In genomic region chr2:237012021-237012420, GRCh38 we compare ENCODE assay signal across 28 cellular contexts.
DNase-seq lines count a peak whose midpoint lies in the region; ATAC-seq, FAIRE-seq and TF ChIP-seq lines count a peak whose summit lies in the region.
"Had no signal": no experiment of that assay in that cellular context is flagged by ENCODE, and none has a peak within 500 bp of the region (broad histone marks: within the 10 kb centered on the region; RNA-seq: fewer than 3 reads in every experiment).

No MANE protein-coding gene starts in this region.

- H3K4me3 ChIP-seq in ectodermal cell (ENCODE audit: insufficient read depth, low read depth, low read length) = no peak overlapping the region
- H3K4me3 ChIP-seq in mesendoderm (ENCODE audit: low read length) = no peak overlapping the region
- no peak overlapping the region for H3K4me3 ChIP-seq in pancreas
- H3K4me3 ChIP-seq: BLaER1, HAP-1, MG63, SJCRH30 had no signal

- no peak overlapping the region for H3K56ac ChIP-seq in mesendoderm (ENCODE audit: low read length)

- no peak overlapping the region for H3K4ac ChIP-seq in mesendoderm (ENCODE audit: low read depth, low read length)

- FAIRE-seq in pancreas (lab: Jason Lieb, UNC) = no peak
- FAIRE-seq: A204.1, G401.6 had no signal

- H3K27me3 ChIP-seq in ectodermal cell (ENCODE audit: control insufficient read depth, insufficient read depth, low read length, poor library complexity, severe bottlenecking) (no peaks in the 10 kb centered on the region), mesendoderm (ENCODE audit: insufficient read depth, low read length, poor library complexity) (no peaks in the 10 kb centered on the region), pancreas (no peaks in the 10 kb centered on the region)
- H3K27me3 ChIP-seq: BLaER1, MG63, SJCRH30 had no signal

- no peak overlapping the region for H3K9ac ChIP-seq in mesendoderm (ENCODE audit: low read length)
- H3K9ac ChIP-seq: BLaER1 had no signal

- H4K8ac ChIP-seq in mesendoderm (ENCODE audit: low read depth, low read length) = no peak overlapping the region

- no peaks in the 10 kb centered on the region for H3K36me3 Mint-ChIP-seq in activated CD4-positive, alpha-beta T cell treated with anti-CD3 and anti-CD28 coated beads, Interleukin-2, amount 10 ng/mL, durations not matched to agents 24 days and 14 days (ENCODE audit: low read depth)
- H3K36me3 Mint-ChIP-seq: CD4-positive, CD25-positive, alpha-beta regulatory T cell had no signal

- no peak overlapping the region for H2BK15ac ChIP-seq in mesendoderm (replicated peaks; ENCODE audit: low read depth)

- no peaks in the 10 kb centered on the region for H3K79me1 ChIP-seq in mesendoderm (ENCODE audit: low read length)

- ATAC-seq in pancreas (peak; percentile 9 to 30 (median 27)), GM21390 (IDR thresholded peaks at IDR 0.05; ENCODE audit: unreplicated experiment) (no peak), GM21526 (IDR thresholded peaks at IDR 0.05; ENCODE audit: low FRiP score, unreplicated experiment) (no peak), HG02852 (IDR thresholded peaks at IDR 0.05; ENCODE audit: unreplicated experiment) (no peak)
- ATAC-seq: PC-3, SK-N-SH treated with all-trans-retinoic acid at 6 μM for 48 hours had no signal

- H3K27me3 Mint-ChIP-seq in activated CD4-positive, alpha-beta T cell treated with anti-CD3 and anti-CD28 coated beads, Interleukin-2, amount 10 ng/mL, durations not matched to agents 24 days and 14 days = peaks cover 5% of the 10 kb centered on the region

- no peak overlapping the region for H3K18ac ChIP-seq in mesendoderm (ENCODE audit: low read length)

- DNase-seq in ELF-1 (ENCODE audit: low read depth, low spot score) (peak; percentile 8), mesendoderm (no peak), pancreas (no peak)
- DNase-seq in activated CD4-positive, alpha-beta T cell treated with anti-CD3 and anti-CD28 coated beads, Interleukin-2, amount 10 ng/mL, durations not matched to agents 24 days and 14 days = no peak
- DNase-seq: CD4-positive, CD25-positive, alpha-beta regulatory T cell; DMS53; GOT3; HFFc6; KG1; MG63; NCI-H1105 treated with DMSO at 0.1 percent for 48 hours; NCI-H146; NCI-H1930; NCI-H2107; NCI-H446; NCI-H82; NK-92 treated with Interleukin-12 subunit alpha and Interleukin-12 subunit beta, amount 100 ng/mL, for 24 hours; PC-3; SJCRH30 had no signal

- H2AK5ac ChIP-seq in mesendoderm (ENCODE audit: low read length) = peak overlapping the region; percentile 33

- TF ChIP-seq CTCF in pancreas (IDR thresholded peaks at IDR 0.05) = no peak

- H3K27ac ChIP-seq in ectodermal cell (ENCODE audit: insufficient read depth, low read depth, low read length, poor library complexity, severe bottlenecking) (peak overlapping the region; percentile 65), mesendoderm (ENCODE audit: low read depth, low read length) (no peak overlapping the region), pancreas (no peak overlapping the region)
- H3K27ac ChIP-seq: BLaER1, SJCRH30 had no signal

- H3K79me2 ChIP-seq in mesendoderm (ENCODE audit: control insufficient read depth, insufficient read depth, low read length) = no peaks in the 10 kb centered on the region

- no peak overlapping the region for H3K4me2 ChIP-seq in mesendoderm (ENCODE audit: low read length)
- H3K4me2 ChIP-seq: BLaER1 had no signal

- H3K4me1 ChIP-seq in ectodermal cell (ENCODE audit: control insufficient read depth, insufficient read depth, low read length) (peaks cover 17% of the 10 kb centered on the region), mesendoderm (ENCODE audit: control insufficient read depth, low read depth, low read length) (peaks cover 5% of the 10 kb centered on the region), pancreas (peaks cover 6 to 17% (median 15%) of the 10 kb centered on the region in 3 donors)
- H3K4me1 ChIP-seq: BLaER1, HAP-1 had no signal

- H3K27ac Mint-ChIP-seq in activated CD4-positive, alpha-beta T cell treated with anti-CD3 and anti-CD28 coated beads, Interleukin-2, amount 10 ng/mL, durations not matched to agents 24 days and 14 days = no peak overlapping the region
- H3K27ac Mint-ChIP-seq: CD4-positive, CD25-positive, alpha-beta regulatory T cell; HFFc6 had no signal

- H3K36me3 ChIP-seq in ectodermal cell (ENCODE audit: control insufficient read depth, insufficient read depth, low read length) (no peaks in the 10 kb centered on the region), mesendoderm (ENCODE audit: control insufficient read depth, insufficient read depth, low read length) (no peaks in the 10 kb centered on the region), pancreas (no peaks in the 10 kb centered on the region)
- H3K36me3 ChIP-seq: BLaER1, HAP-1, MG63, SJCRH30 had no signal

- intact Hi-C loops in pancreas (cut with DNase I) = no loop called here
- intact Hi-C loops in activated CD4-positive, alpha-beta T cell treated with anti-CD3 and anti-CD28 coated beads, Interleukin-2, amount 10 ng/mL, durations not matched to agents 24 days and 14 days (cut with micrococcal nuclease) = no loop called here

- peak overlapping the region; percentile 85 for H3K23ac ChIP-seq in mesendoderm (ENCODE audit: low read length)

- H3K9me3 Mint-ChIP-seq in activated CD4-positive, alpha-beta T cell treated with anti-CD3 and anti-CD28 coated beads, Interleukin-2, amount 10 ng/mL, durations not matched to agents 24 days and 14 days = no peaks in the 10 kb centered on the region
- H3K9me3 Mint-ChIP-seq: CD4-positive, CD25-positive, alpha-beta regulatory T cell; HFFc6 had no signal

- H3K4me1 Mint-ChIP-seq in activated CD4-positive, alpha-beta T cell treated with anti-CD3 and anti-CD28 coated beads, Interleukin-2, amount 10 ng/mL, durations not matched to agents 24 days and 14 days = no peaks in the 10 kb centered on the region
- H3K4me1 Mint-ChIP-seq: CD4-positive, CD25-positive, alpha-beta regulatory T cell had no signal

- 57 to 75% methylated on average over 8 of the region's 8 CpGs for WGBS in ectodermal cell, 2 experiments
- WGBS in mesendoderm (ENCODE audit: extremely low coverage, insufficient coverage, low lambda C conversion rate) = no CpG with 5 or more reads among the region's 8 CpGs
- WGBS in pancreas, 2 donors = 33 to 39% methylated on average over 8 of the region's 8 CpGs

- H3K9me3 ChIP-seq in ectodermal cell (ENCODE audit: control insufficient read depth, low read length) (no peaks in the 10 kb centered on the region), pancreas (no peaks in the 10 kb centered on the region)
- H3K9me3 ChIP-seq: HAP-1, MG63 had no signal

- H2BK120ac ChIP-seq in mesendoderm (ENCODE audit: low read depth, low read length) = no peak overlapping the region

- H4K5ac ChIP-seq in mesendoderm (ENCODE audit: low read length) = no peak overlapping the region

- no peak overlapping the region for H3K4me3 Mint-ChIP-seq in activated CD4-positive, alpha-beta T cell treated with anti-CD3 and anti-CD28 coated beads, Interleukin-2, amount 10 ng/mL, durations not matched to agents 24 days and 14 days
- H3K4me3 Mint-ChIP-seq: CD4-positive, CD25-positive, alpha-beta regulatory T cell; HFFc6 had no signal

- H2BK5ac ChIP-seq in mesendoderm (ENCODE audit: low read length) = no peak overlapping the region

Comparison
In these comparisons a context has a peak if more than half of its experiments do, and no peak if none do; other contexts are left out.
1. ATAC-seq: peak in pancreas (4 of 4); none in GM21390 (single experiment), GM21526 (single experiment) and HG02852 (single experiment).